Comparison of ENCODE assay signal across 1 cellular context in genomic region chr22:50091092-50091491, GRCh38.
TF ChIP-seq lines count a peak whose summit lies in the region.

No MANE protein-coding gene starts in this region.

TF ChIP-seq in SK-N-SH treated with all-trans-retinoic acid at 6 μM for 48 hours, 23 proteins besides CTCF, POLR2A, EP300 and RAD21 (continued from another document):
- TF ChIP-seq CREB5 (CRISPR knock-in tag; IDR thresholded peaks at IDR 0.05; ENCODE audit: low read depth) (no peak), ZFP30 (CRISPR knock-in tag; IDR thresholded peaks at IDR 0.05) (no peak), GLIS3 (CRISPR knock-in tag; IDR thresholded peaks at IDR 0.05) (no peak), ISL1 (CRISPR knock-in tag; IDR thresholded peaks at IDR 0.05) (no peak), BACH2 (CRISPR knock-in tag; IDR thresholded peaks at IDR 0.05; ENCODE audit: borderline replicate concordance) (no peak)
TF ChIP-seq in SK-N-SH treated with all-trans-retinoic acid at 6 μM for 48 hours: peak in this region for 0.
